Comparison of ENCODE assay signal across 10 cellular contexts in the genomic region with DNA sequence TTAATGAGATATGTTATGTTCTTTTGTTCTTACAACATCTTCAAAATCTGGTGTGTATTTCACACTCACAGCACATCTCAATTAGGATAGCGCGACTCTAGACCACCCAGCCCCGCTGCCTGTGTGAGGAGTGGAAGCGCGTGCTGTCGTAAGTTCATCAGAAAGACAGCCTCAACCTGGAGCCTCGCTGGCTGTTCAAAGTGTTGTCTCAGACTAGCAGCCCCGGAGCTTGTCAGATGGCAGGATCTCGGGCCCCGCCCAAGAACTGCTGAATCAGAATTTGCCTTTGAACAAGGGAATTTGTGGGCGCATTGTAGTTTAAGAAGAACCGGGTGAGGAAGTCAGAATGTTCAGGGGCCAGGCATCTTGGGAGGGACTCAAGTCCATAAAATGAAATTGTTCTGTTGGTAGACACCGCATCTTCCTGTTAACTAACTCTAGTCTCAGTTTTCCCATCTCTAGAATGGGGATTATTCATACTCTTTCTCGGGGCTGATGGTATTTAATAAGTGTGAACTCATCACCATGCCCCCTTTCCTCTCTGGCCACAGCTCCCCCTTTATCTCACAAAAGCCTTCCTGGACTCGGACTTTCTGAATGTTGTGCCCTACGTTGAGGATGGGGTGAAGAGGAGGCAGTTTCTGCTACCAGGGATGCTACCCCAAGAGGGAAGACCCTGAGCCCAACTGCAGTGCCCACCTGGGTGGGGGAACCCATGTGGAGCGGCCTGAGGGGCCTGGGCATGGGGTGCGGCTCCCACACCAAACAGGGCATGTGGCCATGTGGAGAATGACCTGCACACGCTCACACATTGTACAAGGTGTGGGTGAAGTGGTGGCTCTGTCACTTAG. TPM values are rescaled to one million over a fixed set of nuclear protein-coding genes. Genes with fewer than 3 reads are reported as not detected.
DNase-seq lines count a peak whose midpoint lies in the region; TF ChIP-seq lines count a peak whose summit lies in the region.
"Had no signal": no experiment of that assay in that cellular context is flagged by ENCODE, and none has a peak within 500 bp of the region (broad histone marks: within the 10 kb centered on the region; RNA-seq: fewer than 3 reads in every experiment).

No MANE protein-coding gene starts in this region.

- TF ChIP-seq CTCF in colonic mucosa (IDR thresholded peaks at IDR 0.05) (no peak), endothelial cell (IDR thresholded peaks at IDR 0.05; ENCODE audit: unreplicated experiment) (no peak), esophagus muscularis mucosa (IDR thresholded peaks at IDR 0.05) (no peak)

- peak; percentile 89 for DNase-seq in CMK (ENCODE audit: low read depth)
- peak; percentile 84 to 85 for DNase-seq in activated CD4-positive, alpha-beta T cell treated with anti-CD3 and anti-CD28 coated beads for 4 hours
- peak; percentile 54 for DNase-seq in colonic mucosa
- DNase-seq in stimulated activated CD4-positive, alpha-beta T cell treated with anti-CD3 and anti-CD28 coated beads, Interleukin-2, amount 100 ng/mL, for 24 hours: peak; percentile 73 to 76
- no peak for DNase-seq in NCI-H2196 (lab: John Stamatoyannopoulos, UW; ENCODE audit: unreplicated experiment)
- no peak for DNase-seq in endothelial cell (ENCODE audit: low spot score)
- no peak for DNase-seq in glomerular visceral epithelial cell (ENCODE audit: extremely low spot score)
- no peak for DNase-seq in esophagus muscularis mucosa (ENCODE audit: extremely low spot score)

- H3K4me3 ChIP-seq in colonic mucosa: no peak overlapping the region
- no peak overlapping the region for H3K4me3 ChIP-seq in esophagus muscularis mucosa
- H3K4me3 ChIP-seq: SJSA1, thoracic aorta had no signal

- peaks cover 22% of the 10 kb centered on the region for H3K4me1 Mint-ChIP-seq in endothelial cell (ENCODE audit: unreplicated experiment)

- peaks cover 7% of the 10 kb centered on the region for H3K27me3 Mint-ChIP-seq in endothelial cell (ENCODE audit: unreplicated experiment)

- no peaks in the 10 kb centered on the region for H3K9me3 Mint-ChIP-seq in endothelial cell (ENCODE audit: unreplicated experiment)

- H3K4me1 ChIP-seq in colonic mucosa: peaks cover 11% of the 10 kb centered on the region
- H3K4me1 ChIP-seq in esophagus muscularis mucosa: peaks cover 17 to 31% (median 25%) of the 10 kb centered on the region in 4 donors

- H3K27me3 ChIP-seq in colonic mucosa: no peaks in the 10 kb centered on the region
- no peaks in the 10 kb centered on the region for H3K27me3 ChIP-seq in esophagus muscularis mucosa
- H3K27me3 ChIP-seq: SJSA1 had no signal

- no peak overlapping the region for H3K27ac Mint-ChIP-seq in endothelial cell (ENCODE audit: unreplicated experiment)

- H3K4me3 Mint-ChIP-seq in endothelial cell (ENCODE audit: unreplicated experiment): no peak overlapping the region

- H3K27ac ChIP-seq in colonic mucosa (peak overlapping the region; percentile 88), esophagus muscularis mucosa (replicated peaks in 1 of 4) (no peak overlapping the region)
- H3K27ac ChIP-seq: SJSA1 had no signal

- H3K9ac ChIP-seq in colonic mucosa (ENCODE audit: low read depth in 2 of 2, low read length in 2 of 2): no peak overlapping the region

- no peak for TF ChIP-seq POLR2A in esophagus muscularis mucosa (IDR thresholded peaks at IDR 0.05; ENCODE audit: low read depth)

- intact Hi-C loops in colonic mucosa (cut with DNase I) (loop anchor here (5.0 kb wide), 1 partner anchor 37 kb away; no protein-coding TSS in a partner anchor), esophagus muscularis mucosa (cut with DNase I) (loop anchor here (10.0 kb wide), 1 partner anchor 115 kb away; no protein-coding TSS in a partner anchor)

- no peaks in the 10 kb centered on the region for H3K9me3 ChIP-seq in colonic mucosa
- H3K9me3 ChIP-seq in esophagus muscularis mucosa: no peaks in the 10 kb centered on the region
- H3K9me3 ChIP-seq: SJSA1, thoracic aorta had no signal

- 91% methylated on average over 16 of the region's 19 CpGs for WGBS in esophagus muscularis mucosa

- H3K36me3 ChIP-seq in colonic mucosa: no peaks in the 10 kb centered on the region
- no peaks in the 10 kb centered on the region for H3K36me3 ChIP-seq in esophagus muscularis mucosa
- H3K36me3 ChIP-seq: SJSA1, thoracic aorta had no signal

- TF ChIP-seq EP300 in esophagus muscularis mucosa (IDR thresholded peaks at IDR 0.05): no peak

- H3K36me3 Mint-ChIP-seq in endothelial cell (ENCODE audit: low read depth, unreplicated experiment): no peaks in the 10 kb centered on the region

RNA-seq across cellular contexts. Expression of gene BHLHE40, which starts 40.4 kb away (rescaled TPM):
- total RNA-seq in colonic mucosa: 10 to 100 TPM; 25.2 to 66.0 TPM
- 15.2 TPM for total RNA-seq in endothelial cell (ENCODE audit: unreplicated experiment)
- 100 to 1,000 TPM in 1 of 4 donors, 10 to 100 TPM in 2, 1 to 10 TPM in 1; 8.3 to 170 (median 19.4) TPM for total RNA-seq in esophagus muscularis mucosa

Comparison
In these comparisons a context has a peak if more than half of its experiments do, and no peak if none do; other contexts are left out.
1. DNase-seq: peak in CMK (single experiment), activated CD4-positive, alpha-beta T cell treated with anti-CD3 and anti-CD28 coated beads for 4 hours (2 of 2), colonic mucosa (single experiment) and stimulated activated CD4-positive, alpha-beta T cell treated with anti-CD3 and anti-CD28 coated beads, Interleukin-2, amount 100 ng/mL, for 24 hours (2 of 2); none in NCI-H2196 (single experiment), endothelial cell (single experiment), glomerular visceral epithelial cell (single experiment) and esophagus muscularis mucosa (single experiment).